ENCODE assay signal across 24 cellular contexts in the genomic region with DNA sequence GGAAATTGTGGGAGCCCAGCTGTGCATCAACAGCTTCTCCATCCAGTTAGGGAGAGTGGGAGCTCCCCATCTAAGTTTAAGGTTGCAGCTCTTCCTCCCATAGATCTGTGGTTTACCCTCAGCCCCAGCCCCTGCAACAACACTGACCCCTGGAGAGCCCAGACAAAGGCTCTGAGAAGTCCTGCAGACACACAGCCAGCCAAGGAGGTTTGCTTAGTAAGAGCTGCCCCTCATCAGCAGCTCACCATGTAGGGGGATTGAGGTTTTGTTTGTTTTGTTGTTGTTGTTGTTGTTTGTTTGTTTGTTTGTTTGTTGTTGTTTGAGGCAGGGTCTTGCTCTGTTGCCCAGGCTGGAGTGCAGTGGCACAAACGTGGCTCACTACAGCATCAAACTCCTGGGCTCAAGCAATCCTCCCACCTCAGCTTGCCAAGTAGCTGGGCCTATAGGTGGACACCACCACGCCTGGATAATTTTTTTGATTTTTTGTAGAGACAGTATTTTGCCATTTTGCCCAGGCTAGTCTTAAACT.
DNase-seq lines count a peak whose midpoint lies in the region; ATAC-seq and TF ChIP-seq lines count a peak whose summit lies in the region.
"Had no signal": no experiment of that assay in that cellular context is flagged by ENCODE, and none has a peak within 500 bp of the region (broad histone marks: within the 10 kb centered on the region; RNA-seq: fewer than 3 reads in every experiment).

No MANE protein-coding gene starts in this region.

- H3K27me3 ChIP-seq in sigmoid colon (no peaks in the 10 kb centered on the region), heart right ventricle (no peaks in the 10 kb centered on the region), upper lobe of right lung (no peaks in the 10 kb centered on the region)
- H3K27me3 ChIP-seq: BLaER1 treated with 17β-estradiol and CSF1 and Interleukin-3, amounts not matched to agents 10 nM and 100 nM; Peyer's patch; SJCRH30 had no signal

- H3K4me1 ChIP-seq in sigmoid colon (peaks cover 0 to 76% (median 69%) of the 10 kb centered on the region in 4 donors), heart right ventricle (peaks cover 0 to 34% (median 19%) of the 10 kb centered on the region in 9 donors), upper lobe of right lung (peaks cover 11% of the 10 kb centered on the region)

- H3K36me3 Mint-ChIP-seq in activated CD8-positive, alpha-beta memory T cell treated with anti-CD3 and anti-CD28 coated beads, Interleukin-2, amount 10 ng/mL, durations not matched to agents 7 days and 5 days = peaks cover 9% of the 10 kb centered on the region
- H3K36me3 Mint-ChIP-seq in T-helper 17 cell (ENCODE audit: low read depth) (no peaks in the 10 kb centered on the region), mesothelial cell of epicardium (peaks cover 9% of the 10 kb centered on the region)
- H3K36me3 Mint-ChIP-seq in activated T-cell treated with anti-CD3 and anti-CD28 coated beads, Interleukin-2, amount 50 U/mL, for 24 hours (ENCODE audit: low read depth) = peaks cover 69% of the 10 kb centered on the region

- CTCF ChIA-PET in activated CD8-positive, alpha-beta memory T cell treated with anti-CD3 and anti-CD28 coated beads, Interleukin-2, amount 10 ng/mL, durations not matched to agents 7 days and 5 days (lab: Charles Lee) = interaction anchor here (0.6 to 1.9 kb wide), 7 partner anchors 8 to 175 kb away, joined by 3 to 8 read pairs (median 3); no protein-coding TSS in a partner anchor

- H3K4me3 Mint-ChIP-seq in activated CD8-positive, alpha-beta memory T cell treated with anti-CD3 and anti-CD28 coated beads, Interleukin-2, amount 10 ng/mL, durations not matched to agents 7 days and 5 days = no peak overlapping the region
- H3K4me3 Mint-ChIP-seq in T-helper 17 cell (peak overlapping the region; percentile 2), mesothelial cell of epicardium (no peak overlapping the region)
- no peak overlapping the region for H3K4me3 Mint-ChIP-seq in activated T-cell treated with anti-CD3 and anti-CD28 coated beads, Interleukin-2, amount 50 U/mL, for 24 hours
- H3K4me3 Mint-ChIP-seq: central memory CD8-positive, alpha-beta T cell; T-cell had no signal

- no peak for TF ChIP-seq EP300 in sigmoid colon (IDR thresholded peaks at IDR 0.05)

- H3K27me3 Mint-ChIP-seq in activated CD8-positive, alpha-beta memory T cell treated with anti-CD3 and anti-CD28 coated beads, Interleukin-2, amount 10 ng/mL, durations not matched to agents 7 days and 5 days = no peaks in the 10 kb centered on the region
- H3K27me3 Mint-ChIP-seq in T-helper 17 cell (no peaks in the 10 kb centered on the region), mesothelial cell of epicardium (ENCODE audit: low read depth) (no peaks in the 10 kb centered on the region)
- H3K27me3 Mint-ChIP-seq in activated T-cell treated with anti-CD3 and anti-CD28 coated beads, Interleukin-2, amount 50 U/mL, for 24 hours = no peaks in the 10 kb centered on the region
- H3K27me3 Mint-ChIP-seq: central memory CD8-positive, alpha-beta T cell; T-cell had no signal

- ATAC-seq in activated CD8-positive, alpha-beta memory T cell treated with anti-CD3 and anti-CD28 coated beads, Interleukin-2, amount 10 ng/mL, durations not matched to agents 7 days and 5 days = no peak
- ATAC-seq in T-helper 17 cell (no peak), heart right ventricle (no peak), upper lobe of right lung (no peak)
- ATAC-seq: T-cell had no signal

- no peak for TF ChIP-seq CTCF in mesothelial cell of epicardium (IDR thresholded peaks at IDR 0.05; ENCODE audit: unreplicated experiment)
- no peak for TF ChIP-seq CTCF in sigmoid colon (IDR thresholded peaks at IDR 0.05)
- TF ChIP-seq CTCF in heart right ventricle (IDR thresholded peaks at IDR 0.05) = no peak
- no peak for TF ChIP-seq CTCF in upper lobe of right lung (IDR thresholded peaks at IDR 0.05)

- H3K27ac ChIP-seq in sigmoid colon (peak overlapping the region in 3 of 4 donors; percentile 80 to 83 (median 81)), heart right ventricle (no peak overlapping the region), upper lobe of right lung (no peak overlapping the region)
- H3K27ac ChIP-seq: left ventricle myocardium inferior, SJCRH30 had no signal

- no peaks in the 10 kb centered on the region for H3K9me3 Mint-ChIP-seq in activated CD8-positive, alpha-beta memory T cell treated with anti-CD3 and anti-CD28 coated beads, Interleukin-2, amount 10 ng/mL, durations not matched to agents 7 days and 5 days (ENCODE audit: low read depth)
- H3K9me3 Mint-ChIP-seq in mesothelial cell of epicardium = no peaks in the 10 kb centered on the region
- H3K9me3 Mint-ChIP-seq in activated T-cell treated with anti-CD3 and anti-CD28 coated beads, Interleukin-2, amount 50 U/mL, for 24 hours = no peaks in the 10 kb centered on the region
- H3K9me3 Mint-ChIP-seq: central memory CD8-positive, alpha-beta T cell; T-cell had no signal

- DNase-seq in activated CD8-positive, alpha-beta memory T cell treated with anti-CD3 and anti-CD28 coated beads, Interleukin-2, amount 10 ng/mL, durations not matched to agents 7 days and 5 days = no peak
- no peak for DNase-seq in activated CD8-positive, alpha-beta memory T cell treated with anti-CD3 and anti-CD28 coated beads for 24 hours
- DNase-seq in T-helper 17 cell = no peak
- DNase-seq in mesothelial cell of epicardium (ENCODE audit: low spot score in 2 of 2, unreplicated experiment in 2 of 2) = no peak
- no peak for DNase-seq in sigmoid colon
- no peak for DNase-seq in activated T-cell treated with anti-CD3 and anti-CD28 coated beads, Interleukin-2, amount 50 U/mL, for 24 hours
- DNase-seq in heart right ventricle = no peak
- DNase-seq in upper lobe of right lung = no peak
- DNase-seq: ACHN; activated naive CD4-positive, alpha-beta T cell treated with anti-CD3 and anti-CD28 coated beads, Interleukin-2, amount 50 U/mL, for 16 hours; activated T-cell treated with anti-CD3 and anti-CD28 coated beads, Interleukin-2, amount 50 U/mL, for 48 hours; Caco-2; DMS79; Kasumi-1; left ventricle myocardium inferior; NCI-H187; NCI-H69; Peyer's patch; SJCRH30; stimulated activated CD4-positive, alpha-beta T cell treated with anti-CD3 and anti-CD28 coated beads, Interleukin-2, amount 100 ng/mL, for 48 hours; stimulated activated naive CD4-positive, alpha-beta T cell; T-cell had no signal

- no peak for TF ChIP-seq POLR2A in sigmoid colon (IDR thresholded peaks at IDR 0.05)

- H3K4me3 ChIP-seq in sigmoid colon = no peak overlapping the region
- H3K4me3 ChIP-seq in heart right ventricle = no peak overlapping the region
- no peak overlapping the region for H3K4me3 ChIP-seq in upper lobe of right lung
- H3K4me3 ChIP-seq: BLaER1 treated with 17β-estradiol and CSF1 and Interleukin-3, amounts not matched to agents 10 nM and 100 nM; left ventricle myocardium inferior; Peyer's patch; SJCRH30 had no signal

- H3K4me1 Mint-ChIP-seq in activated CD8-positive, alpha-beta memory T cell treated with anti-CD3 and anti-CD28 coated beads, Interleukin-2, amount 10 ng/mL, durations not matched to agents 7 days and 5 days = peaks cover 76% of the 10 kb centered on the region
- H3K4me1 Mint-ChIP-seq in T-helper 17 cell = peaks cover 36% of the 10 kb centered on the region
- H3K4me1 Mint-ChIP-seq in mesothelial cell of epicardium = peaks cover 60% of the 10 kb centered on the region
- peaks cover 85% of the 10 kb centered on the region for H3K4me1 Mint-ChIP-seq in activated T-cell treated with anti-CD3 and anti-CD28 coated beads, Interleukin-2, amount 50 U/mL, for 24 hours (ENCODE audit: low read depth)

- WGBS in sigmoid colon, 2 donors = 94 to 95% methylated on average over 2 of the region's 2 CpGs
- WGBS in heart right ventricle, 2 donors = 90 to 97% methylated on average over 2 of the region's 2 CpGs

- peak overlapping the region; percentile 52 for H3K27ac Mint-ChIP-seq in activated CD8-positive, alpha-beta memory T cell treated with anti-CD3 and anti-CD28 coated beads, Interleukin-2, amount 10 ng/mL, durations not matched to agents 7 days and 5 days
- H3K27ac Mint-ChIP-seq in T-helper 17 cell = no peak overlapping the region
- peak overlapping the region; percentile 16 for H3K27ac Mint-ChIP-seq in mesothelial cell of epicardium
- no peak overlapping the region for H3K27ac Mint-ChIP-seq in activated T-cell treated with anti-CD3 and anti-CD28 coated beads, Interleukin-2, amount 50 U/mL, for 24 hours

- intact Hi-C loops in sigmoid colon (cut with DNase I) = no loop called here
- intact Hi-C loops in heart right ventricle (cut with DNase I) = no loop called here
- intact Hi-C loops in upper lobe of right lung (cut with DNase I) = no loop called here

- H3K36me3 ChIP-seq in sigmoid colon (no peaks in the 10 kb centered on the region), heart right ventricle (peaks cover 0 to 34% (median 0%) of the 10 kb centered on the region in 9 donors), upper lobe of right lung (peaks cover 11% of the 10 kb centered on the region)
- H3K36me3 ChIP-seq: Peyer's patch, SJCRH30 had no signal

- H3K9me3 ChIP-seq in T-helper 17 cell (ENCODE audit: control insufficient read depth, low read length, poor library complexity, severe bottlenecking) (no peaks in the 10 kb centered on the region), sigmoid colon (no peaks in the 10 kb centered on the region), heart right ventricle (no peaks in the 10 kb centered on the region), upper lobe of right lung (no peaks in the 10 kb centered on the region)
- H3K9me3 ChIP-seq: BLaER1 treated with 17β-estradiol and CSF1 and Interleukin-3, amounts not matched to agents 10 nM and 100 nM; Caco-2; left ventricle myocardium inferior; Peyer's patch; SJCRH30 had no signal

Comparison
In these comparisons a context has a peak if more than half of its experiments do, and no peak if none do; other contexts are left out.
1. H3K27ac Mint-ChIP-seq: peak in activated CD8-positive, alpha-beta memory T cell treated with anti-CD3 and anti-CD28 coated beads, Interleukin-2, amount 10 ng/mL, durations not matched to agents 7 days and 5 days (single experiment) and mesothelial cell of epicardium (single experiment); none in T-helper 17 cell (single experiment) and activated T-cell treated with anti-CD3 and anti-CD28 coated beads, Interleukin-2, amount 50 U/mL, for 24 hours (single experiment).
2. H3K27ac ChIP-seq: peak in sigmoid colon (3 of 4); none in heart right ventricle (0 of 10) and upper lobe of right lung (single experiment).